1 cellular context compared by ENCODE assay signal in the genomic region with DNA sequence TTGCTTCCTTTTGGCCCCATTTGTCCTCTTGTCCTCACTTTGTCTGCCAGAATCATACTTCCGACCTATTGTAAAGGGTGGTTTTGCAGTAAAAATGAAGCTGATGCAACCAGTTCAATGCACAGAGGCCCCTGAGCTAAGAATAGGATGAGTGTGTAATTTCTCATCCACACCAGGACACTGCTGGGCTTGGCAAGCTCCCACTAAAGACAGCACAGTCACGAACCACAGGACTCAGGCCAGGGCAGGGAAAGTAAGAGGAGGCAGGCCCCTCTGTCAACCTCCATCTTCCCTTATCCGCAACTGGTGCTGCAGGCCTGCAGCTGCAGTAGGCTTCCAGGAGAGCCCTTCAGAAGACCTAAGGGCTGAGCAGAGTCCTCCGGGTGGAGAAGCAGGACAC. TPM values are rescaled to one million over a fixed set of nuclear protein-coding genes. Genes with fewer than 3 reads are reported as not detected.
"Had no signal": no experiment of that assay in that cellular context is flagged by ENCODE, and none has a peak within 500 bp of the region (broad histone marks: within the 10 kb centered on the region; RNA-seq: fewer than 3 reads in every experiment).

No MANE protein-coding gene starts in this region.

RNA-seq across cellular contexts. Expression of a gene that starts 56.7 kb away (rescaled TPM):
- total RNA-seq: vagina had no signal
